In genomic region chr5:7927466-7928375, GRCh38 we compare ENCODE assay signal across 8 cellular contexts. TPM values are rescaled to one million over a fixed set of nuclear protein-coding genes. Genes with fewer than 3 reads are reported as not detected.
A peak's percentile ranks its signal among the peaks of the same experiment; 100 is the strongest.
DNase-seq lines count a peak whose midpoint lies in the region; ATAC-seq, FAIRE-seq and TF ChIP-seq lines count a peak whose summit lies in the region.

No MANE protein-coding gene starts in this region.

- dilution Hi-C loops in endothelial cell of umbilical vein (cut with MboI; ENCODE audit: extremely low pct_ligation_motif_present, low sequenced_read_pairs), result no loop called here

- H3K4me1 ChIP-seq in endothelial cell of umbilical vein (ENCODE audit: control insufficient read depth, extremely low read depth, insufficient read depth, low read length), result no peaks in the 10 kb centered on the region
- H3K4me1 ChIP-seq in mucosa of descending colon (ENCODE audit: low read depth), result peaks cover 5% of the 10 kb centered on the region
- H3K4me1 ChIP-seq in upper lobe of left lung, result no peaks in the 10 kb centered on the region

- no peaks in the 10 kb centered on the region for H3K9me1 ChIP-seq in endothelial cell of umbilical vein (replicated peaks; ENCODE audit: control insufficient read depth, extremely low read depth, insufficient read depth, low read length)

- BruUV-seq in endothelial cell of umbilical vein (replicated peaks; lab: Mats Ljungman, UMichigan), result no TSS peak

- H3K36me3 ChIP-seq in endothelial cell of umbilical vein (ENCODE audit: control insufficient read depth in 2 of 2, extremely low read depth in 1 of 2, insufficient read depth in 2 of 2, low read length in 2 of 2) (no peaks in the 10 kb centered on the region), mucosa of descending colon (ENCODE audit: low read depth) (no peaks in the 10 kb centered on the region), upper lobe of left lung (no peaks in the 10 kb centered on the region)

- peaks cover 0 to 13% (median 2%) of the 10 kb centered on the region in 3 donors for H3K27me3 Mint-ChIP-seq in CD14-positive monocyte (ENCODE audit: low read depth in 3 of 3)

- intact Hi-C loops in CD14-positive monocyte (cut with micrococcal nuclease) (no loop called here), endothelial cell of umbilical vein (cut with micrococcal nuclease) (loop anchor here (1.0 kb wide), 2 partner anchors 1281 to 1617 kb away; no protein-coding TSS in a partner anchor), mucosa of descending colon (cut with DNase I, micrococcal nuclease) (no loop called here)

- ATAC-seq in GM18873 (IDR thresholded peaks at IDR 0.05; ENCODE audit: low FRiP score, unreplicated experiment), result peak; percentile 76
- peak; percentile 61 for ATAC-seq in HG03108 (IDR thresholded peaks at IDR 0.05; ENCODE audit: unreplicated experiment)
- peak; percentile 97 for ATAC-seq in mucosa of descending colon
- peak; percentile 61 to 76 for ATAC-seq in upper lobe of left lung (ENCODE audit: low FRiP score in 2 of 2)

- peak; percentile 72 for TF ChIP-seq CTCF in CD14-positive monocyte (IDR thresholded peaks at IDR 0.05)
- TF ChIP-seq CTCF in VCaP (conservative IDR thresholded peaks at IDR 0.05), result peak; percentile 91
- peak; percentile 64 to 70 for TF ChIP-seq CTCF in endothelial cell of umbilical vein (IDR thresholded peaks at IDR 0.05; ENCODE audit: extremely low read depth in 1 of 2, insufficient read depth in 1 of 2, low read depth in 1 of 2, low read length in 2 of 2)
- peak; percentile 51 for TF ChIP-seq CTCF in mucosa of descending colon (IDR thresholded peaks at IDR 0.05)
- peak; percentile 30 to 71 (median 60) for TF ChIP-seq CTCF in upper lobe of left lung (IDR thresholded peaks at IDR 0.05)

- no peaks in the 10 kb centered on the region for H3K9me3 ChIP-seq in endothelial cell of umbilical vein (replicated peaks; ENCODE audit: control insufficient read depth, insufficient read depth, low read length)
- H3K9me3 ChIP-seq in mucosa of descending colon, result no peaks in the 10 kb centered on the region
- H3K9me3 ChIP-seq in upper lobe of left lung, result no peaks in the 10 kb centered on the region

- H3K79me2 ChIP-seq in endothelial cell of umbilical vein (ENCODE audit: control insufficient read depth, insufficient read depth, low read length), result no peaks in the 10 kb centered on the region

- H3K4me3 ChIP-seq in endothelial cell of umbilical vein (replicated peaks in 1 of 3; ENCODE audit: insufficient read depth in 1 of 3, low read depth in 1 of 3, low read length in 3 of 3) (no peak overlapping the region), mucosa of descending colon (no peak overlapping the region), upper lobe of left lung (no peak overlapping the region)

- DNase-seq in CD14-positive monocyte (ENCODE audit: low spot score), result no peak
- peak; percentile 85 for DNase-seq in NCI-H2107 treated with DMSO at 0.1 percent for 48 hours (lab: John Stamatoyannopoulos, UW; ENCODE audit: unreplicated experiment)
- DNase-seq in endothelial cell of umbilical vein (ENCODE audit: low read depth, low spot score), result peak; percentile 36
- peak in 2 of 3 donors; percentile 73 to 81 for DNase-seq in mucosa of descending colon
- peak in 1 of 2 donors; percentile 36 for DNase-seq in upper lobe of left lung

- FAIRE-seq in endothelial cell of umbilical vein (lab: Jason Lieb, UNC), result peak; percentile 78

- H3K4me1 Mint-ChIP-seq in CD14-positive monocyte, result no peaks in the 10 kb centered on the region

- POLR2A ChIA-PET in endothelial cell of umbilical vein (lab: Charles Lee), result no interaction called here

- H3K27ac ChIP-seq in VCaP (no peak overlapping the region), endothelial cell of umbilical vein (ENCODE audit: insufficient read depth, low read depth, low read length) (no peak overlapping the region), upper lobe of left lung (no peak overlapping the region)

- H3K9me3 Mint-ChIP-seq in CD14-positive monocyte, result peaks cover 0 to 2% (median 0%) of the 10 kb centered on the region in 7 donors

- H3K4me2 ChIP-seq in endothelial cell of umbilical vein (ENCODE audit: insufficient read depth, low read length), result no peak overlapping the region

- no peak overlapping the region for H3K27ac Mint-ChIP-seq in CD14-positive monocyte

- no peaks in the 10 kb centered on the region for H4K20me1 ChIP-seq in endothelial cell of umbilical vein (replicated peaks; ENCODE audit: control insufficient read depth, extremely low read depth, insufficient read depth, low read length)

- no peak overlapping the region for H2AFZ ChIP-seq in endothelial cell of umbilical vein (ENCODE audit: low read depth, low read length)

- WGBS in upper lobe of left lung, 2 donors, result 53% methylated on average over 22 to 26 of the region's 26 CpGs

- H3K27me3 ChIP-seq in endothelial cell of umbilical vein (ENCODE audit: control insufficient read depth in 2 of 2, insufficient read depth in 2 of 2, low read length in 2 of 2), result no peaks in the 10 kb centered on the region
- H3K27me3 ChIP-seq in upper lobe of left lung, result no peaks in the 10 kb centered on the region

- CTCF ChIA-PET in endothelial cell of umbilical vein (lab: Charles Lee), result interaction anchor here (1.3 to 1.8 kb wide), 6 partner anchors 9 to 1616 kb away, joined by 4 to 14 read pairs (median 6); no protein-coding TSS in a partner anchor

- H3K36me3 Mint-ChIP-seq in CD14-positive monocyte, result no peaks in the 10 kb centered on the region

- TF ChIP-seq POLR2A in endothelial cell of umbilical vein (IDR thresholded peaks at IDR 0.05; ENCODE audit: low read depth, low read length) (no peak), upper lobe of left lung (IDR thresholded peaks at IDR 0.05) (no peak)

- H3K9ac ChIP-seq in endothelial cell of umbilical vein (replicated peaks; ENCODE audit: extremely low read depth, insufficient read depth, low read length), result no peak overlapping the region

- no peak for TF ChIP-seq EP300 in upper lobe of left lung (IDR thresholded peaks at IDR 0.05)

- no peak overlapping the region for H3K4me3 Mint-ChIP-seq in CD14-positive monocyte

TF ChIP-seq in endothelial cell of umbilical vein, 7 proteins besides CTCF, POLR2A, EP300 and RAD21:
- TF ChIP-seq, protein P1, sequence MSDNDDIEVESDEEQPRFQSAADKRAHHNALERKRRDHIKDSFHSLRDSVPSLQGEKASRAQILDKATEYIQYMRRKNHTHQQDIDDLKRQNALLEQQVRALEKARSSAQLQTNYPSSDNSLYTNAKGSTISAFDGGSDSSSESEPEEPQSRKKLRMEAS (IDR thresholded peaks at IDR 0.05; ENCODE audit: insufficient read depth, insufficient read length), result no peak
- no peak for TF ChIP-seq GATA2 (IDR thresholded peaks at IDR 0.05; ENCODE audit: insufficient read depth, insufficient read length, low read depth, low read length)
- no peak for TF ChIP-seq POLR2AphosphoS5 (IDR thresholded peaks at IDR 0.05; ENCODE audit: insufficient read depth, low read depth, low read length)
- TF ChIP-seq FOS (IDR thresholded peaks at IDR 0.05; ENCODE audit: borderline replicate concordance, insufficient read depth, low read length), result no peak
- TF ChIP-seq MYC (IDR thresholded peaks at IDR 0.05; ENCODE audit: low read depth, low read length), result no peak
- TF ChIP-seq EZH2 (IDR thresholded peaks at IDR 0.05; ENCODE audit: borderline replicate concordance, low read depth, low read length, severe bottlenecking), result no peak
- TF ChIP-seq JUN (IDR thresholded peaks at IDR 0.05; ENCODE audit: borderline replicate concordance, insufficient read depth, insufficient read length, low read depth), result no peak

RNA-seq across cellular contexts. Expression of gene MTRR, which starts 58.8 kb away (rescaled TPM):
- polyA plus RNA-seq in CD14-positive monocyte, result 10 to 100 TPM; 18.0 to 22.1 TPM
- total RNA-seq in endothelial cell of umbilical vein, result 33.8 and 37.1 TPM in 2 replicates
- 24.3 and 27.7 TPM in 2 replicates for polyA plus RNA-seq in endothelial cell of umbilical vein
- polyA plus RNA-seq in endothelial cell of umbilical vein (2011; cell fraction: cytosol; rRNA removed), result 17.1 and 21.9 TPM in 2 replicates
- 65.0 and 71.3 TPM in 2 replicates for polyA plus RNA-seq in endothelial cell of umbilical vein (2011; cell fraction: nucleus; rRNA removed)
- polyA plus RNA-seq in endothelial cell of umbilical vein (2012), result 19.7 and 22.1 TPM in 2 replicates
- polyA minus RNA-seq in endothelial cell of umbilical vein, result 43.3 and 47.5 TPM in 2 replicates
- polyA minus RNA-seq in endothelial cell of umbilical vein (2011; cell fraction: cytosol; rRNA and poly(A)+ RNA removed), result 77.9 TPM
- polyA minus RNA-seq in endothelial cell of umbilical vein (2011; cell fraction: nucleus; rRNA and poly(A)+ RNA removed), result 35.4 and 55.8 TPM in 2 replicates
- 10 to 100 TPM; 50.5 to 53.7 (median 53.3) TPM for total RNA-seq in mucosa of descending colon
- 100 to 1,000 TPM in 3 of 6 donors, 10 to 100 TPM in 3; 91.1 to 157 (median 105) TPM for total RNA-seq in upper lobe of left lung

RNA-seq across cellular contexts. Expression of gene FASTKD3, which starts 58.9 kb away (rescaled TPM):
- polyA plus RNA-seq in CD14-positive monocyte (10 to 100 TPM; 10.7 to 15.5 TPM), endothelial cell of umbilical vein (3.9 and 5.5 TPM in 2 replicates)
- total RNA-seq in endothelial cell of umbilical vein (8.7 and 9.6 TPM in 2 replicates), mucosa of descending colon (10 to 100 TPM in 1 of 3 donors, 1 to 10 TPM in 2; 9.2 to 11.7 (median 9.5) TPM), upper lobe of left lung (10 to 100 TPM in 3 of 6 donors, 1 to 10 TPM in 3; 1.6 to 21.0 (median 10.6) TPM)
- 6.8 and 7.7 TPM in 2 replicates for polyA plus RNA-seq in endothelial cell of umbilical vein (2011; cell fraction: cytosol; rRNA removed)
- polyA plus RNA-seq in endothelial cell of umbilical vein (2011; cell fraction: nucleus; rRNA removed), result 13.0 and 17.3 TPM in 2 replicates
- 7.8 and 10.9 TPM in 2 replicates for polyA plus RNA-seq in endothelial cell of umbilical vein (2012)
- 5.6 and 8.6 TPM in 2 replicates for polyA minus RNA-seq in endothelial cell of umbilical vein
- polyA minus RNA-seq in endothelial cell of umbilical vein (2011; cell fraction: cytosol; rRNA and poly(A)+ RNA removed), result 15.7 TPM
- polyA minus RNA-seq in endothelial cell of umbilical vein (2011; cell fraction: nucleus; rRNA and poly(A)+ RNA removed), result 5.4 and 8.7 TPM in 2 replicates
